Comparison of ENCODE assay signal across 7 cellular contexts in the genomic region with DNA sequence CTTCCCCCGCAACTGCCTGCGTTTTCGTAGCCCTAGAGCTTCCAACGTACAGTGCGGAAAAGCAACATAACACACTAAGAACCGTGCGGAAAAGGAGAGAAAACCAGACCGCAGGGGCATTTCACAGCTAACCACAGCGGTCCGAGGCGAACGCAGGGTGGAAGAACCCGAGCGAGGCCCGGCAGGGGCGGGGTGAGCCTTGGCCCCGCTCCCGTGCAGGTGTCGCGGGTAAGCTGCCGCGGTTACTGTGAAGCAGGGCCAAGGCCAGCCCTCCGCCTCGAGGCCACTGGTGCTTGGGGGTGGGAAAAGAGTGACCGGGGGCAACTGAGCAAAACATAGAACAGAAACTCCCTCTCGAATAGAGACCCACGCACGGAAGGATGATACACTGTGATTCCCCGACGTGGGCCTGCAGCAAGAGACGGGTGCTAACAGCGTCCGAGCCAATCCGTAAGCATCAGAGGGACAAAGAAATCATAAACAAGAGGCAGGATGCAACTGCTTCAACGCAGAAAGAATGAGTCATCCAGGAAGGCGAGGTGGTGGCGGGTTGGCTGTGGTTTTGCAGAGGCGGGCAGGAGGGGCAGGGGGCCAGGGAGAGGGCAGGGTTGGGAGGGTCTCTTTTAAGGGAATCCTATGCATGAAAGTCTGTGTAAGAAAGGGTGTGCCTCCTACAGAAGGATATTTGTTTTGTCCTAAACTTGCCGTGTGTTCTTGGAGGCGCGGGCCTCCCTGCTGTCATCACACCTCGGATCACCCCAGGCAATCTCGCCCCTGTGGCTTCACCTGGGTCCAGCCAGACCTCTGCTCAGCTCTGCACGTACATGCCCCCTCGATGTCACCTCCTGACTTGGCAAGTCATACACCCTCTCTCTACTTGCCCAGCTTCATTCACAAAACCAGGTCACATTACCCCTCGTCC. TPM values are rescaled to one million over a fixed set of nuclear protein-coding genes. Genes with fewer than 3 reads are reported as not detected.
A peak's percentile ranks its signal among the peaks of the same experiment; 100 is the strongest.
DNase-seq lines count a peak whose midpoint lies in the region; ATAC-seq and TF ChIP-seq lines count a peak whose summit lies in the region.

No MANE protein-coding gene starts in this region.

- H3K4ac ChIP-seq in neuronal stem cell (ENCODE audit: low read length), result no peak overlapping the region

- H3K36me3 ChIP-seq in neuronal stem cell (replicated peaks in 1 of 2; ENCODE audit: control insufficient read depth in 2 of 2, insufficient read depth in 2 of 2, low read length in 2 of 2), result peaks cover 0 to 11% of the 10 kb centered on the region in 2 donors

- no CpG with 5 or more reads among the region's 46 CpGs for WGBS in neuronal stem cell (ENCODE audit: extremely low coverage in 2 of 2, insufficient read length in 2 of 2, insufficient replicate concordance in 1 of 2), 2 donors

- H2AK5ac ChIP-seq in neuronal stem cell (ENCODE audit: low read depth, low read length), result peak overlapping the region; percentile 8

- H3K27ac ChIP-seq in neuronal stem cell (replicated peaks; ENCODE audit: low read length), result no peak overlapping the region

- H4K8ac ChIP-seq in neuronal stem cell (ENCODE audit: low read depth, low read length), result no peak overlapping the region

- H3K79me1 ChIP-seq in neuronal stem cell (ENCODE audit: low read depth, low read length), result no peaks in the 10 kb centered on the region

- H2BK12ac ChIP-seq in neuronal stem cell (ENCODE audit: low read length), result no peak overlapping the region

- DNase-seq in HT1080 (ENCODE audit: low read depth) (peak; percentile 43), amniotic epithelial cell (ENCODE audit: low read depth) (peak; percentile 56), neuronal stem cell (ENCODE audit: low spot score) (no peak), occipital lobe (lab: John Stamatoyannopoulos, UW) (no peak), NCI-H82 (lab: John Stamatoyannopoulos, UW) (no peak)

- no peak overlapping the region for H3K9ac ChIP-seq in neuronal stem cell (ENCODE audit: low read depth, low read length, poor library complexity)

- H3K4me1 ChIP-seq in neuronal stem cell (ENCODE audit: control insufficient read depth in 2 of 2, insufficient read depth in 1 of 2, low read depth in 1 of 2, low read length in 2 of 2), result peaks cover 3 to 26% of the 10 kb centered on the region in 2 donors

- no peak overlapping the region for H2BK120ac ChIP-seq in neuronal stem cell (ENCODE audit: low read depth, low read length)

- H3K4me2 ChIP-seq in neuronal stem cell (ENCODE audit: insufficient read depth, low read length, poor library complexity, severe bottlenecking), result no peak overlapping the region

- H3K18ac ChIP-seq in neuronal stem cell (ENCODE audit: low read length), result peak overlapping the region; percentile 49

- H3K4me3 ChIP-seq in neuronal stem cell (ENCODE audit: low read length in 2 of 2), result no peak overlapping the region

- H3K27me3 ChIP-seq in neuronal stem cell (ENCODE audit: control insufficient read depth in 3 of 3, insufficient read depth in 3 of 3, low read depth in 1 of 3, low read length in 3 of 3), result peaks cover 0 to 2% (median 0%) of the 10 kb centered on the region in 3 experiments

- H3K14ac ChIP-seq in neuronal stem cell (ENCODE audit: low read length), result no peak overlapping the region

- H2AFZ ChIP-seq in neuronal stem cell (ENCODE audit: low read length), result no peak overlapping the region

- peaks cover 0 to 6% of the 10 kb centered on the region in 2 donors for H3K9me3 ChIP-seq in neuronal stem cell (replicated peaks in 1 of 2; ENCODE audit: control insufficient read depth in 2 of 2, insufficient read depth in 1 of 2, low read depth in 1 of 2, low read length in 2 of 2)

- H3K23ac ChIP-seq in neuronal stem cell (ENCODE audit: low read depth, low read length, poor library complexity), result peak overlapping the region; percentile 58

- H2BK5ac ChIP-seq in neuronal stem cell (ENCODE audit: low read length), result no peak overlapping the region

- ATAC-seq in GM19452 (IDR thresholded peaks at IDR 0.05; ENCODE audit: unreplicated experiment) (peak; percentile 61), SK-N-SH treated with all-trans-retinoic acid at 6 μM for 48 hours (peak; percentile 55)

- H2BK15ac ChIP-seq in neuronal stem cell (ENCODE audit: low read length), result no peak overlapping the region

- H4K91ac ChIP-seq in neuronal stem cell (ENCODE audit: low read depth, low read length, poor library complexity), result no peak overlapping the region

TF ChIP-seq in SK-N-SH treated with all-trans-retinoic acid at 6 μM for 48 hours, 23 proteins besides CTCF, POLR2A, EP300 and RAD21:
- TF ChIP-seq TOX (CRISPR knock-in tag; IDR thresholded peaks at IDR 0.05; ENCODE audit: borderline replicate concordance), result peak; percentile 29; the same call in 1 of the 2 replicates
- TF ChIP-seq, protein P1, sequence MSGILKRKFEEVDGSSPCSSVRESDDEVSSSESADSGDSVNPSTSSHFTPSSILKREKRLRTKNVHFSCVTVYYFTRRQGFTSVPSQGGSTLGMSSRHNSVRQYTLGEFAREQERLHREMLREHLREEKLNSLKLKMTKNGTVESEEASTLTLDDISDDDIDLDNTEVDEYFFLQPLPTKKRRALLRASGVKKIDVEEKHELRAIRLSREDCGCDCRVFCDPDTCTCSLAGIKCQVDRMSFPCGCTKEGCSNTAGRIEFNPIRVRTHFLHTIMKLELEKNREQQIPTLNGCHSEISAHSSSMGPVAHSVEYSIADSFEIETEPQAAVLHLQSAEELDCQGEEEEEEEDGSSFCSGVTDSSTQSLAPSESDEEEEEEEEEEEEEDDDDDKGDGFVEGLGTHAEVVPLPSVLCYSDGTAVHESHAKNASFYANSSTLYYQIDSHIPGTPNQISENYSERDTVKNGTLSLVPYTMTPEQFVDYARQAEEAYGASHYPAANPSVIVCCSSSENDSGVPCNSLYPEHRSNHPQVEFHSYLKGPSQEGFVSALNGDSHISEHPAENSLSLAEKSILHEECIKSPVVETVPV (CRISPR knock-in tag; IDR thresholded peaks at IDR 0.05), result no peak

RNA-seq across cellular contexts. Expression of gene GNG4, which starts 7.3 kb away (rescaled TPM):
- total RNA-seq in HT1080 (2014; rRNA removed; shearing (Covaris generic)), result 2.0 and 2.9 TPM in 2 replicates
- polyA plus RNA-seq in HT1080 (2015; cell fraction: cytosol; rRNA removed), result 6.6 and 7.1 TPM in 2 replicates
- 1.1 and 1.4 TPM in 2 replicates for polyA plus RNA-seq in HT1080 (2015; cell fraction: nucleus; rRNA removed)
- polyA plus RNA-seq in neuronal stem cell (2013, experiment 1 of 2), result 26.0 TPM
- 27.9 TPM for polyA plus RNA-seq in neuronal stem cell (2013, experiment 2 of 2)
- 31.5 TPM for total RNA-seq in occipital lobe

Comparison
In these comparisons a context has a peak if more than half of its experiments do, and no peak if none do; other contexts are left out.
1. DNase-seq: peak in HT1080 (single experiment) and amniotic epithelial cell (single experiment); none in neuronal stem cell (single experiment), occipital lobe (single experiment) and NCI-H82 (single experiment).